Comparison of ENCODE assay signal across 19 cellular contexts in the genomic region with DNA sequence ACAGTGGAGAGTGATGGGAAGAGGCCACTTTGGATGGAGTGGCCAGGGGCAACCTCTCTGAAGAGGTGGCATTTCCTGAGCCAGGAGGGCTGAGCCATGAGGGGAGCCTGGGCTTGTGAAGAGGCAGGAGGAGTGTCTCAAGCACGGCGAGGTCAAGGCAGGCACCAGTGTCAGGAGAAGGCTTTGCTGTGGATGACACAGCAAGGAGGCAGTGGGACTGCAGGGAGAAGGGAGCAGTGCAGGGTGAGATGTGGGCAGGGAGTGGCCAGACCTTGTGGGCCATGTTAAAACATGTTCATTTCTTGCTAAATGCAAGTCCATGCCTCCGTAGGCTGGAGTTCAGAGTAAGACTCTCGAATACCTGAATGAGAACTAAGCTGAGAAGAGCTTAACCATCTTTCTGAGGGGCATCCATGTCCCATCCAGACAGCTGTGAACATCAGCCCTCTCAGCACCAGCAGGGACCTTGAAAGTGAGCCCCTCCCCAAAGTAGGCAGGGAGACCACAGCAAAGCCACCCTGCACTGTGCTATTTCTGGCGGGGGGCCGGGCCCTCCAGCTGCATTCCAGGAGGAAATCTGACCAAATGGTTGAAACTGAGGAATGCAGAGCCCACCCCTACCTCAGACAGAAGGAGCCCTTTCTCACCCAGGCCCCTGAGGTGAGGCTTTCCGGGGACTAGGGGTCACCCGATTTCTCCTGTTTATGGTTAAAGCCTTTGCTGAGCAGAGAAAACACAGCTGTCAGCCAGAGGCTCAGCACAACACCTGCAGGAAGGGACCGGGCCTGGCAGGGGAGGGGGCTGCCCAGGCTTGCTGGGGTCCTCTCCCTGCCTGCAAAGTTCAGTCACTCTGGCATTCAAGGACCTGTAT. TPM values are rescaled to one million over a fixed set of nuclear protein-coding genes. Genes with fewer than 3 reads are reported as not detected.
DNase-seq lines count a peak whose midpoint lies in the region; ATAC-seq, FAIRE-seq and TF ChIP-seq lines count a peak whose summit lies in the region.
"Had no signal": no experiment of that assay in that cellular context is flagged by ENCODE, and none has a peak within 500 bp of the region (broad histone marks: within the 10 kb centered on the region; RNA-seq: fewer than 3 reads in every experiment).

No MANE protein-coding gene starts in this region.

- H3K79me1 ChIP-seq in mesenchymal stem cell (replicated peaks; ENCODE audit: low read length, poor library complexity, severe bottlenecking) = no peaks in the 10 kb centered on the region

- H3K18ac ChIP-seq in mesenchymal stem cell (ENCODE audit: low read depth in 1 of 2, low read length in 2 of 2) = peak overlapping the region; percentile 46 to 92

- peak overlapping the region; percentile 31 for H3K9ac ChIP-seq in mesenchymal stem cell (ENCODE audit: low read length)

- H3K27me3 ChIP-seq in AG04450 (ENCODE audit: control insufficient read depth, insufficient read depth, low read length) (no peaks in the 10 kb centered on the region), bronchial epithelial cell (ENCODE audit: control insufficient read depth, insufficient read depth, low read length) (no peaks in the 10 kb centered on the region), mesenchymal stem cell (ENCODE audit: control insufficient read depth in 1 of 2, insufficient read depth in 1 of 2, low read length in 2 of 2) (no peaks in the 10 kb centered on the region)
- H3K27me3 ChIP-seq: stomach had no signal

- DNase-seq in AG04450 (ENCODE audit: low read depth, low spot score) (no peak), bronchial epithelial cell (ENCODE audit: low read depth) (peak; percentile 98), mesenchymal stem cell (peak; percentile 50), GM13977 (ENCODE audit: low spot score) (no peak), NCI-H526 (lab: John Stamatoyannopoulos, UW) (no peak)
- no peak for DNase-seq in activated naive CD4-positive, alpha-beta T cell treated with anti-CD3 and anti-CD28 coated beads for 36 hours
- no peak for DNase-seq in activated T-cell treated with anti-CD3 and anti-CD28 coated beads, Interleukin-2, amount 50 U/mL, for 4 hours
- DNase-seq: CD8-positive, alpha-beta memory T cell; DND-41; foreskin melanocyte; natural killer cell; NCI-H1417 treated with DMSO at 0.1 percent for 48 hours; NK-92 treated with Interleukin-12 subunit alpha and Interleukin-12 subunit beta, amount 100 ng/mL, for 24 hours; stomach had no signal

- H4K91ac ChIP-seq in mesenchymal stem cell (ENCODE audit: low read length) = peak overlapping the region; percentile 79

- peaks cover 0 to 9% (median 1%) of the 10 kb centered on the region in 3 donors for H3K9me3 Mint-ChIP-seq in IgD-negative memory B cell
- H3K9me3 Mint-ChIP-seq in activated naive CD4-positive, alpha-beta T cell treated with anti-CD3 and anti-CD28 coated beads for 36 hours = no peaks in the 10 kb centered on the region
- no peaks in the 10 kb centered on the region for H3K9me3 Mint-ChIP-seq in activated T-cell treated with anti-CD3 and anti-CD28 coated beads, Interleukin-2, amount 50 U/mL, for 4 hours
- H3K9me3 Mint-ChIP-seq: activated naive CD4-positive, alpha-beta T cell treated with anti-CD3 and anti-CD28 coated beads, Interleukin-2, amount 50 U/mL, for 24 hours; CD8-positive, alpha-beta memory T cell; natural killer cell had no signal

- peak overlapping the region; percentile 48 to 94 for H3K4ac ChIP-seq in mesenchymal stem cell (ENCODE audit: low read depth in 1 of 2, low read length in 2 of 2)

- H3K4me3 ChIP-seq in AG04450 (ENCODE audit: low read depth, low read length) (no peak overlapping the region), bronchial epithelial cell (ENCODE audit: low read depth, low read length) (no peak overlapping the region), mesenchymal stem cell (ENCODE audit: insufficient read depth in 1 of 2, low read depth in 1 of 2, low read length in 2 of 2) (no peak overlapping the region)
- H3K4me3 ChIP-seq: stomach had no signal

- 42% methylated on average over 9 of the region's 9 CpGs for WGBS in mesenchymal stem cell

- intact Hi-C loops in activated naive CD4-positive, alpha-beta T cell treated with anti-CD3 and anti-CD28 coated beads for 36 hours (cut with micrococcal nuclease) = no loop called here

- FAIRE-seq in bronchial epithelial cell (lab: Jason Lieb, UNC) = peak; percentile 50
- FAIRE-seq: TTC549 had no signal

- peak overlapping the region in 2 of 3 donors; percentile 11 to 30 for H3K27ac Mint-ChIP-seq in IgD-negative memory B cell
- no peak overlapping the region for H3K27ac Mint-ChIP-seq in activated naive CD4-positive, alpha-beta T cell treated with anti-CD3 and anti-CD28 coated beads for 36 hours
- H3K27ac Mint-ChIP-seq: activated naive CD4-positive, alpha-beta T cell treated with anti-CD3 and anti-CD28 coated beads, Interleukin-2, amount 50 U/mL, for 24 hours; CD8-positive, alpha-beta memory T cell; natural killer cell had no signal

- peak overlapping the region; percentile 40 for H2AFZ ChIP-seq in mesenchymal stem cell (ENCODE audit: low read depth, low read length)

- H2BK12ac ChIP-seq in mesenchymal stem cell (ENCODE audit: low read length in 2 of 2) = peak overlapping the region; percentile 93 to 100

- H2BK15ac ChIP-seq in mesenchymal stem cell (ENCODE audit: low read depth, poor library complexity, severe bottlenecking) = peak overlapping the region; percentile 94

- no peak for ATAC-seq in activated T-cell treated with anti-CD3 and anti-CD28 coated beads, Interleukin-2, amount 50 U/mL, for 4 hours
- ATAC-seq: natural killer cell had no signal

- peaks cover 27% of the 10 kb centered on the region for H3K4me1 ChIP-seq in mesenchymal stem cell (ENCODE audit: control insufficient read depth, insufficient read depth, low read depth, low read length)

- peaks cover 4% of the 10 kb centered on the region for H3K36me3 Mint-ChIP-seq in IgD-negative memory B cell
- H3K36me3 Mint-ChIP-seq in activated naive CD4-positive, alpha-beta T cell treated with anti-CD3 and anti-CD28 coated beads for 36 hours (ENCODE audit: low read depth) = no peaks in the 10 kb centered on the region
- H3K36me3 Mint-ChIP-seq in activated T-cell treated with anti-CD3 and anti-CD28 coated beads, Interleukin-2, amount 50 U/mL, for 4 hours (ENCODE audit: insufficient read depth) = no peaks in the 10 kb centered on the region
- H3K36me3 Mint-ChIP-seq: activated naive CD4-positive, alpha-beta T cell treated with anti-CD3 and anti-CD28 coated beads, Interleukin-2, amount 50 U/mL, for 24 hours; CD8-positive, alpha-beta memory T cell; natural killer cell had no signal

- CTCF ChIA-PET in AG04450 (lab: Charles Lee) = interaction anchor here (1.3 kb wide), 1 partner anchor 10 kb away, joined by 3 read pairs; no protein-coding TSS in a partner anchor
- CTCF ChIA-PET in activated naive CD4-positive, alpha-beta T cell treated with anti-CD3 and anti-CD28 coated beads for 36 hours (lab: Charles Lee) = interaction anchor here (0.6 to 0.8 kb wide), 2 partner anchors 205 to 232 kb away, joined by 3 read pairs; no protein-coding TSS in a partner anchor

- H3K9me3 ChIP-seq in AG04450 (ENCODE audit: control insufficient read depth, insufficient read depth, low read length) = peaks cover 2% of the 10 kb centered on the region; the same call in 1 of the 2 replicates
- H3K9me3 ChIP-seq in mesenchymal stem cell (ENCODE audit: control insufficient read depth, low read length) = no peaks in the 10 kb centered on the region
- H3K9me3 ChIP-seq: stomach had no signal

- no peaks in the 10 kb centered on the region for H3K36me3 ChIP-seq in bronchial epithelial cell (ENCODE audit: control insufficient read depth, insufficient read depth, low read length)
- no peaks in the 10 kb centered on the region for H3K36me3 ChIP-seq in mesenchymal stem cell (ENCODE audit: control insufficient read depth in 1 of 2, insufficient read depth in 2 of 2, low read depth in 1 of 2, low read length in 2 of 2)
- H3K36me3 ChIP-seq: stomach had no signal

- H3K23ac ChIP-seq in mesenchymal stem cell (ENCODE audit: low read length in 2 of 2) = peak overlapping the region in 1 of 2 experiments; percentile 14

- no peaks in the 10 kb centered on the region for H3K27me3 Mint-ChIP-seq in IgD-negative memory B cell
- H3K27me3 Mint-ChIP-seq in activated naive CD4-positive, alpha-beta T cell treated with anti-CD3 and anti-CD28 coated beads for 36 hours (ENCODE audit: low read depth) = no peaks in the 10 kb centered on the region
- no peaks in the 10 kb centered on the region for H3K27me3 Mint-ChIP-seq in activated T-cell treated with anti-CD3 and anti-CD28 coated beads, Interleukin-2, amount 50 U/mL, for 4 hours (ENCODE audit: low read depth)
- H3K27me3 Mint-ChIP-seq: activated naive CD4-positive, alpha-beta T cell treated with anti-CD3 and anti-CD28 coated beads, Interleukin-2, amount 50 U/mL, for 24 hours had no signal

- POLR2A ChIA-PET in AG04450 (lab: Yijun Ruan, JAX) = interaction anchor here (3.0 kb wide), 1 partner anchor 15 kb away, joined by 22 read pairs; the partner anchor contains the start of gene ARSI

- H4K8ac ChIP-seq in mesenchymal stem cell (ENCODE audit: low read length) = peak overlapping the region; percentile 88

- H3K27ac ChIP-seq in AG04450 (ENCODE audit: low read depth, low read length) (peak overlapping the region; percentile 59), mesenchymal stem cell (ENCODE audit: low read length, poor library complexity, severe bottlenecking) (peak overlapping the region; percentile 91)

- in situ Hi-C loops in GM13977 (cut with MboI; ENCODE audit: low pct_unique_long_range_greater_than_20kb, low sequenced_read_pairs, unreplicated experiment) = no loop called here

- H2BK5ac ChIP-seq in mesenchymal stem cell (ENCODE audit: low read depth, low read length, poor library complexity, severe bottlenecking) = peak overlapping the region; percentile 90

- H3K4me3 Mint-ChIP-seq in IgD-negative memory B cell = peak overlapping the region in 1 of 4 donors; percentile 30
- no peak overlapping the region for H3K4me3 Mint-ChIP-seq in activated naive CD4-positive, alpha-beta T cell treated with anti-CD3 and anti-CD28 coated beads for 36 hours
- H3K4me3 Mint-ChIP-seq in activated T-cell treated with anti-CD3 and anti-CD28 coated beads, Interleukin-2, amount 50 U/mL, for 4 hours = no peak overlapping the region
- H3K4me3 Mint-ChIP-seq: activated naive CD4-positive, alpha-beta T cell treated with anti-CD3 and anti-CD28 coated beads, Interleukin-2, amount 50 U/mL, for 24 hours; CD8-positive, alpha-beta memory T cell; natural killer cell had no signal

- peak overlapping the region; percentile 98 for H2AK5ac ChIP-seq in mesenchymal stem cell (ENCODE audit: low read length, severe bottlenecking)

- no peak overlapping the region for H2BK120ac ChIP-seq in mesenchymal stem cell (ENCODE audit: low read depth, low read length)

- H3K4me2 ChIP-seq in mesenchymal stem cell (ENCODE audit: low read length, poor library complexity, severe bottlenecking) = no peak overlapping the region

- TF ChIP-seq CTCF in AG04450 (IDR thresholded peaks at IDR 0.05; ENCODE audit: low read depth, low read length) (no peak), bronchial epithelial cell (IDR thresholded peaks at IDR 0.05; ENCODE audit: insufficient read depth, low read length, severe bottlenecking) (no peak), GM13977 (IDR thresholded peaks at IDR 0.05; ENCODE audit: extremely low read depth, insufficient read depth, missing control alignments) (no peak)

- H3K14ac ChIP-seq in mesenchymal stem cell (ENCODE audit: low read length in 2 of 2) = peak overlapping the region in 1 of 2 experiments; percentile 93

- H3K4me1 Mint-ChIP-seq in IgD-negative memory B cell = no peaks in the 10 kb centered on the region
- H3K4me1 Mint-ChIP-seq in activated naive CD4-positive, alpha-beta T cell treated with anti-CD3 and anti-CD28 coated beads for 36 hours (ENCODE audit: low read depth) = peaks cover 3% of the 10 kb centered on the region
- no peaks in the 10 kb centered on the region for H3K4me1 Mint-ChIP-seq in activated T-cell treated with anti-CD3 and anti-CD28 coated beads, Interleukin-2, amount 50 U/mL, for 4 hours (ENCODE audit: low read depth)
- H3K4me1 Mint-ChIP-seq: activated naive CD4-positive, alpha-beta T cell treated with anti-CD3 and anti-CD28 coated beads, Interleukin-2, amount 50 U/mL, for 24 hours had no signal

RNA-seq across cellular contexts. Expression of gene ARSI, which starts 16.1 kb away (rescaled TPM):
- 11.3 and 15.8 TPM in 2 replicates for polyA plus RNA-seq in AG04450 (2011; rRNA removed)
- polyA minus RNA-seq in AG04450 (2011; rRNA and poly(A)+ RNA removed) = 13.7 and 21.4 TPM in 2 replicates
- polyA plus RNA-seq in IgD-negative memory B cell = not detected
- 5.4 and 5.8 TPM in 2 replicates for total RNA-seq in bronchial epithelial cell
- 1.6 TPM for polyA plus RNA-seq in mesenchymal stem cell (2013, experiment 1 of 2)
- 1.5 TPM for polyA plus RNA-seq in mesenchymal stem cell (2013, experiment 2 of 2)
- not detected for total RNA-seq in activated naive CD4-positive, alpha-beta T cell treated with anti-CD3 and anti-CD28 coated beads for 36 hours
- not detected for total RNA-seq in activated T-cell treated with anti-CD3 and anti-CD28 coated beads, Interleukin-2, amount 50 U/mL, for 4 hours
- total RNA-seq: CD8-positive, alpha-beta memory T cell; pulmonary artery endothelial cell; SK-MEL-5 had no signal
- polyA plus RNA-seq: CD8-positive, alpha-beta memory T cell had no signal

RNA-seq across cellular contexts. Expression of gene CAMK2A, which starts 29.3 kb away (rescaled TPM):
- polyA plus RNA-seq in AG04450 (2011; rRNA removed) (0.37 and 0.46 TPM in 2 replicates), IgD-negative memory B cell (not detected)
- 0.41 and 0.65 TPM in 2 replicates for polyA minus RNA-seq in AG04450 (2011; rRNA and poly(A)+ RNA removed)
- total RNA-seq in bronchial epithelial cell = under 0.01 TPM in 1 of 2 replicates, not detected in the other
- 0.65 TPM for polyA plus RNA-seq in mesenchymal stem cell (2013, experiment 1 of 2)
- 0.47 TPM for polyA plus RNA-seq in mesenchymal stem cell (2013, experiment 2 of 2)
- total RNA-seq in activated naive CD4-positive, alpha-beta T cell treated with anti-CD3 and anti-CD28 coated beads for 36 hours = not detected
- not detected for total RNA-seq in activated T-cell treated with anti-CD3 and anti-CD28 coated beads, Interleukin-2, amount 50 U/mL, for 4 hours
- total RNA-seq: CD8-positive, alpha-beta memory T cell; pulmonary artery endothelial cell; SK-MEL-5 had no signal
- polyA plus RNA-seq: CD8-positive, alpha-beta memory T cell had no signal

RNA-seq across cellular contexts. Expression of gene TCOF1, which starts 38.6 kb away (rescaled TPM):
- polyA plus RNA-seq in AG04450 (2011; rRNA removed) (6.5 and 9.8 TPM in 2 replicates), IgD-negative memory B cell (26.4 TPM)
- 12.1 and 12.5 TPM in 2 replicates for polyA minus RNA-seq in AG04450 (2011; rRNA and poly(A)+ RNA removed)
- 8.4 and 9.0 TPM in 2 replicates for total RNA-seq in bronchial epithelial cell
- 14.3 TPM for polyA plus RNA-seq in mesenchymal stem cell (2013, experiment 1 of 2)
- polyA plus RNA-seq in mesenchymal stem cell (2013, experiment 2 of 2) = 13.1 TPM
- total RNA-seq in activated naive CD4-positive, alpha-beta T cell treated with anti-CD3 and anti-CD28 coated beads for 36 hours = 100 to 1,000 TPM; 114 to 115 TPM
- 100 to 1,000 TPM; 153 to 160 (median 156) TPM for total RNA-seq in activated T-cell treated with anti-CD3 and anti-CD28 coated beads, Interleukin-2, amount 50 U/mL, for 4 hours

Comparison
In these comparisons a context has a peak if more than half of its experiments do, and no peak if none do; other contexts are left out.
1. DNase-seq: peak in bronchial epithelial cell (single experiment) and mesenchymal stem cell (single experiment); none in AG04450 (single experiment), activated naive CD4-positive, alpha-beta T cell treated with anti-CD3 and anti-CD28 coated beads for 36 hours (single experiment), GM13977 (single experiment), activated T-cell treated with anti-CD3 and anti-CD28 coated beads, Interleukin-2, amount 50 U/mL, for 4 hours (single experiment) and NCI-H526 (0 of 2).
2. RNA of gene TCOF1, which starts 38.6 kb away (total RNA-seq): 153 to 160 TPM in activated T-cell treated with anti-CD3 and anti-CD28 coated beads, Interleukin-2, amount 50 U/mL, for 4 hours and 114 to 115 TPM in activated naive CD4-positive, alpha-beta T cell treated with anti-CD3 and anti-CD28 coated beads for 36 hours; 8.4 to 9.0 TPM in bronchial epithelial cell; every median in the first group is over 10 times any median in the second.